In the genomic region with DNA sequence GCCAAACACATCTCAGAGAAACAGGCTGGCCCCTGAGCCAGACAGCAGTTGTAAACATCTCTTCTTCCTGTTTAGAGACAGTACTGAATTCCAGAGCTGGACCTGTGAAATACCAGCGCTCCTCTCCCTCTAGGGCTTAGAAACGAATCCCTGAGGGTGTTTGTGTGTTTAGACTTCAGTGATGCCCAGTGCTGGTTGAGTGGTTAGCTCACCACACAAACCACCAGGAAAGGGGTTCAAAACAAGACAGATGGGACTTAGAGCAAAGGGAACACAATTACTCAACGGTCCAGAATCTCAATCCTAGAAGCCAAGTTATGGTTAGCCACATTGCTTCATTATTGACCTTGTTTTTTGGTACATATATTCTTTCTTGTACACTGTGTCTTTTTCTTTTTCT, we compare ENCODE assay signal across 8 cellular contexts.
DNase-seq lines count a peak whose midpoint lies in the region; ATAC-seq lines count a peak whose summit lies in the region.

No MANE protein-coding gene starts in this region.

- H3K4me1 ChIP-seq in ACC112 (ENCODE audit: control insufficient read depth, insufficient read depth, low read length, unreplicated experiment) (peaks cover 73% of the 10 kb centered on the region), HUES6 (ENCODE audit: control insufficient read depth, insufficient read depth, low read length) (peaks cover 48% of the 10 kb centered on the region)

- DNase-seq in dedifferentiated amniotic fluid mesenchymal stem cell (ENCODE audit: extremely low spot score): peak; percentile 24
- no peak for DNase-seq in sciatic nerve (ENCODE audit: low spot score)
- DNase-seq in activated effector memory CD4-positive, alpha-beta T cell treated with anti-CD3 and anti-CD28 coated beads, Interleukin-2, amount 50 U/mL, for 16 hours: no peak
- no peak for DNase-seq in ureter (ENCODE audit: low spot score)
- no peak for DNase-seq in DMS 273 (lab: John Stamatoyannopoulos, UW; ENCODE audit: unreplicated experiment)

- ATAC-seq in GM21360 (IDR thresholded peaks at IDR 0.05; ENCODE audit: unreplicated experiment): peak; percentile 51
- ATAC-seq in sciatic nerve: peak; percentile 2

- H3K9ac ChIP-seq in HUES6 (ENCODE audit: low read length): peak overlapping the region; percentile 41

- H3K27me3 ChIP-seq in ACC112 (ENCODE audit: insufficient read depth, low read length) (no peaks in the 10 kb centered on the region), HUES6 (ENCODE audit: control insufficient read depth, insufficient read depth, low read length) (no peaks in the 10 kb centered on the region)

- H2AFZ ChIP-seq in ACC112 (ENCODE audit: low read length, unreplicated experiment): peak overlapping the region; percentile 64

- peak overlapping the region; percentile 37 for H3K27ac ChIP-seq in ACC112 (ENCODE audit: low read depth, low read length)
- peak overlapping the region; percentile 20; the same call in 1 of the 2 replicates for H3K27ac ChIP-seq in HUES6 (ENCODE audit: low read depth, low read length)

- intact Hi-C loops in sciatic nerve (cut with DNase I): no loop called here

- H3K4me3 ChIP-seq in ACC112 (ENCODE audit: low read depth, low read length) (no peak overlapping the region), HUES6 (ENCODE audit: low read depth, low read length) (no peak overlapping the region)

- no peaks in the 10 kb centered on the region for H3K9me3 ChIP-seq in HUES6 (ENCODE audit: control insufficient read depth, insufficient read depth, low read depth, low read length)

- H3K79me2 ChIP-seq in ACC112 (ENCODE audit: control insufficient read depth, insufficient read depth, low read length, unreplicated experiment): no peaks in the 10 kb centered on the region

- H3K36me3 ChIP-seq in ACC112 (ENCODE audit: insufficient read depth, low read length) (no peaks in the 10 kb centered on the region), HUES6 (ENCODE audit: control insufficient read depth, insufficient read depth, low read length) (no peaks in the 10 kb centered on the region)
